9 cellular contexts compared by ENCODE assay signal in the genomic region with DNA sequence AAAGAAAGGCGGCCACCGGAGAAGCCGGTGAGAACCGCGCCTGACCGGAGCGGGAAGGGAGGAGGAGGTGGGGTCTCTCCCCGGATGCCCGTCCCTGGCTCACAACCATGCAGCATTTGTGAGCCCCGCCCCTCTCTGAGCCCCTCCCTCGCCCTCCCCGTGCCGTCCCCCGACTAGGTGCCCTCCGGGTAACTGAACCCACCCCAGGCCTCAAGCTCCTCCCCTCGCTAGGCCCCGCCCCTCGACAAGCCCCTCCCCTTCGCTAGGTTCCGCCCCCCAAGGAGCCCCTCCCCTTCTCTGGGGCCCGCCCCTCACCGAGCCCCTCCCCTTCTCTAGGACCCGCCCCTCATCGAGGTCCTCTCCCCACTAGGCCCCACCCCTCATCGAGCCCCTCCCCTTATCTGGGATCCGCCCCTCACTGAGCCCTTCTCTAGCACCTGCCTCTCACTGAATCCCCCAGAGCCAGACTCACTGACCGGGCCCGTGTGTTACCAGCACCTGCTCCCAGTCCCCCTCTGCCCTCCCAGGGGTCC. TPM values are rescaled to one million over a fixed set of nuclear protein-coding genes. Genes with fewer than 3 reads are reported as not detected.
DNase-seq lines count a peak whose midpoint lies in the region; ATAC-seq and TF ChIP-seq lines count a peak whose summit lies in the region.
"Had no signal": no experiment of that assay in that cellular context is flagged by ENCODE, and none has a peak within 500 bp of the region (broad histone marks: within the 10 kb centered on the region; RNA-seq: fewer than 3 reads in every experiment).

No MANE protein-coding gene starts in this region.

- no peaks in the 10 kb centered on the region for H3K36me3 ChIP-seq in urinary bladder (ENCODE audit: insufficient read depth)

- ATAC-seq in T-cell (replicated peaks in 1 of 4) (peak; percentile 64 to 80 (median 72)), HG02678 (IDR thresholded peaks at IDR 0.05; ENCODE audit: unreplicated experiment) (no peak), GM21423 (IDR thresholded peaks at IDR 0.05; ENCODE audit: unreplicated experiment) (no peak)
- peak; percentile 76 to 88 for ATAC-seq in natural killer cell treated with Interleukin-12 subunit alpha and Interleukin-12 subunit beta and Interleukin-15 and Interleukin-18, amount 100 ng/mL, for 72 hours

- peak overlapping the region in 1 of 3 donors; percentile 30 for H3K4me3 Mint-ChIP-seq in T-cell
- no peak overlapping the region for H3K4me3 Mint-ChIP-seq in natural killer cell treated with Interleukin-12 subunit alpha and Interleukin-12 subunit beta and Interleukin-15 and Interleukin-18, amount 100 ng/mL, for 72 hours
- H3K4me3 Mint-ChIP-seq: stimulated activated naive CD8-positive, alpha-beta T cell treated with anti-CD3 and anti-CD28 coated beads, Interleukin-15, Interleukin-2, amounts not matched to agents 100 ng/mL and 50 ng/mL, for 24 hours had no signal

- H3K9me3 Mint-ChIP-seq in T-cell = no peaks in the 10 kb centered on the region
- no peaks in the 10 kb centered on the region for H3K9me3 Mint-ChIP-seq in natural killer cell treated with Interleukin-12 subunit alpha and Interleukin-12 subunit beta and Interleukin-15 and Interleukin-18, amount 100 ng/mL, for 72 hours
- H3K9me3 Mint-ChIP-seq: stimulated activated naive CD8-positive, alpha-beta T cell treated with anti-CD3 and anti-CD28 coated beads, Interleukin-15, Interleukin-2, amounts not matched to agents 100 ng/mL and 50 ng/mL, for 24 hours had no signal

- H3K27ac ChIP-seq in urinary bladder (ENCODE audit: low read depth) = no peak overlapping the region

- H3K4me1 ChIP-seq in urinary bladder (ENCODE audit: insufficient read depth) = peaks cover 4% of the 10 kb centered on the region

- POLR2A ChIA-PET in T-cell (lab: Charles Lee) = no interaction called here

- H3K4me1 Mint-ChIP-seq in T-cell = peaks cover 0 to 2% (median 0%) of the 10 kb centered on the region in 3 donors
- peaks cover 0 to 8% of the 10 kb centered on the region in 2 donors for H3K4me1 Mint-ChIP-seq in natural killer cell treated with Interleukin-12 subunit alpha and Interleukin-12 subunit beta and Interleukin-15 and Interleukin-18, amount 100 ng/mL, for 72 hours (ENCODE audit: low read depth in 2 of 2)

- H3K4me3 ChIP-seq in cardiac fibroblast (replicated peaks in 1 of 2; ENCODE audit: low read depth in 2 of 2, low read length in 2 of 2) (peak overlapping the region in 1 of 2 donors; percentile 19), urinary bladder (ENCODE audit: low read depth, low read length) (peak overlapping the region; percentile 12)

- CTCF ChIA-PET in T-cell (lab: Charles Lee) = interaction anchor here in 1 of 2 donors (0.7 kb wide), 2 partner anchors 52 to 133 kb away, joined by 4 read pairs; no protein-coding TSS in a partner anchor

- no peak overlapping the region for H3K27ac Mint-ChIP-seq in T-cell
- no peak overlapping the region for H3K27ac Mint-ChIP-seq in natural killer cell treated with Interleukin-12 subunit alpha and Interleukin-12 subunit beta and Interleukin-15 and Interleukin-18, amount 100 ng/mL, for 72 hours
- H3K27ac Mint-ChIP-seq: stimulated activated naive CD8-positive, alpha-beta T cell treated with anti-CD3 and anti-CD28 coated beads, Interleukin-15, Interleukin-2, amounts not matched to agents 100 ng/mL and 50 ng/mL, for 24 hours had no signal

- no peaks in the 10 kb centered on the region for H3K36me3 Mint-ChIP-seq in T-cell
- H3K36me3 Mint-ChIP-seq in natural killer cell treated with Interleukin-12 subunit alpha and Interleukin-12 subunit beta and Interleukin-15 and Interleukin-18, amount 100 ng/mL, for 72 hours = no peaks in the 10 kb centered on the region

- peaks cover 35 to 52% of the 10 kb centered on the region in 2 donors for H3K27me3 Mint-ChIP-seq in T-cell
- peaks cover 12 to 17% of the 10 kb centered on the region in 2 donors for H3K27me3 Mint-ChIP-seq in natural killer cell treated with Interleukin-12 subunit alpha and Interleukin-12 subunit beta and Interleukin-15 and Interleukin-18, amount 100 ng/mL, for 72 hours

- DNase-seq in NCI-H82 (lab: John Stamatoyannopoulos, UW) = peak; percentile 67
- DNase-seq in NCI-H82 treated with DMSO at 0.1 percent for 48 hours (lab: John Stamatoyannopoulos, UW; ENCODE audit: unreplicated experiment) = no peak
- DNase-seq in T-cell = peak in 32 of 34 experiments; percentile 8 to 54 (median 40)
- DNase-seq in cardiac fibroblast (ENCODE audit: low read depth in 2 of 2) = peak; percentile 25 to 28
- no peak for DNase-seq in natural killer cell treated with Interleukin-12 subunit alpha and Interleukin-12 subunit beta and Interleukin-15 and Interleukin-18, amount 100 ng/mL, for 72 hours (ENCODE audit: low spot score)

- 4% methylated on average over 27 of the region's 28 CpGs for WGBS in urinary bladder

- no peak for TF ChIP-seq CTCF in cardiac fibroblast (IDR thresholded peaks at IDR 0.05; ENCODE audit: low read depth, low read length)

RNA-seq across cellular contexts. Expression of a gene that starts 42.2 kb away (rescaled TPM):
- total RNA-seq in T-cell (10 to 100 TPM; 38.1 to 43.6 (median 40.1) TPM), urinary bladder (53.1 TPM)
- total RNA-seq in natural killer cell treated with Interleukin-12 subunit alpha and Interleukin-12 subunit beta and Interleukin-15 and Interleukin-18, amount 100 ng/mL, for 72 hours = 10 to 100 TPM; 13.3 to 30.3 TPM
- polyA plus RNA-seq in urinary bladder = 2,722 TPM

RNA-seq across cellular contexts. Expression of a gene that starts 58.5 kb away (rescaled TPM):
- total RNA-seq in T-cell (not detected), urinary bladder (0.58 TPM)
- total RNA-seq in natural killer cell treated with Interleukin-12 subunit alpha and Interleukin-12 subunit beta and Interleukin-15 and Interleukin-18, amount 100 ng/mL, for 72 hours = not detected
- 3.0 TPM for polyA plus RNA-seq in urinary bladder

Comparison
In these comparisons a context has a peak if more than half of its experiments do, and no peak if none do; other contexts are left out.
1. DNase-seq: peak in NCI-H82 (single experiment), T-cell (32 of 34) and cardiac fibroblast (2 of 2); none in NCI-H82 treated with DMSO at 0.1 percent for 48 hours (single experiment) and natural killer cell treated with Interleukin-12 subunit alpha and Interleukin-12 subunit beta and Interleukin-15 and Interleukin-18, amount 100 ng/mL, for 72 hours (single experiment).
2. ATAC-seq: peak in T-cell (4 of 4) and natural killer cell treated with Interleukin-12 subunit alpha and Interleukin-12 subunit beta and Interleukin-15 and Interleukin-18, amount 100 ng/mL, for 72 hours (2 of 2); none in HG02678 (single experiment) and GM21423 (single experiment).